In the genomic region with DNA sequence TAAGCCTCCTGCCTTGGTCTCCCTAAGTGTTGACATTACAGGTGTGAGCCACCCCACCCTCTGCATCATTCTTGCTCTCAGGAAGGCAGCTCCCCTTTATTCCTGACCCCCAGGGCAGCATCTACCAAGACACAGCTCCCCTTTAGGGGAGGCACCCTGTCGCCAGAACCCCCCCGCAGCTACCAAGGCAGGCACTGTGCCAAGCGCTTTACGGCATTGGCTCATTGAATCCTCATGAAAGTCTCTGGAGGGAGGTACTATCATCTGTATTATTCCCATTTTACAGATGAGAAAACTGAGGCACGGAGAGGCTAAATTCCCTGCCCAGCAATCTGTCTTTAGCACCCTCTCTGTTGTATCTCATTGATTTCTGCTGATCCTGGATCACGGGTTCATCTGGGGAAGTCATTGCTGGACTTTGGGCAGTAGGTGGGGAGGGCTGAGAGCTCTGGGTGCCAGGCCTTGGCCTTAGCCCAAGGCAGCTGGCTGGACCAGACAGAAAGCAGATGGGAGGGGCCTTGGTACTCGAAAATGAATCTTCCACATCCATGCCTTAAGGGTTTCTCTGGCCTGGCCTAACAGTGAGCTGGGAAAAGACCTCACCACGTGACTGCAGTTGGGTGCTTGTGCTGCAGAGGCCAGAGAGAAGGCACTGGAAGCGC, we compare ENCODE assay signal across 14 cellular contexts. TPM values are rescaled to one million over a fixed set of nuclear protein-coding genes. Genes with fewer than 3 reads are reported as not detected.
A peak's percentile ranks its signal among the peaks of the same experiment; 100 is the strongest.
DNase-seq lines count a peak whose midpoint lies in the region; ATAC-seq, FAIRE-seq and TF ChIP-seq lines count a peak whose summit lies in the region.
"Had no signal": no experiment of that assay in that cellular context is flagged by ENCODE, and none has a peak within 500 bp of the region (broad histone marks: within the 10 kb centered on the region; RNA-seq: fewer than 3 reads in every experiment).

No MANE protein-coding gene starts in this region.

- H3K36me3 ChIP-seq in osteoblast (ENCODE audit: insufficient read depth, low read length), result peaks cover 11% of the 10 kb centered on the region
- H3K36me3 ChIP-seq: uterus had no signal

- no peak overlapping the region for H3K4me3 Mint-ChIP-seq in T-helper 17 cell
- H3K4me3 Mint-ChIP-seq: nephron progenitor cell; T-helper 2 cell treated with Interferon-gamma antibody and Interleukin-4, amounts not matched to agents 5 μg/mL and 100 μg/mL, for 36 hours had no signal

- H3K9me3 ChIP-seq in osteoblast (ENCODE audit: low read depth, low read length) (no peaks in the 10 kb centered on the region), T-helper 17 cell (ENCODE audit: control insufficient read depth, low read length, poor library complexity, severe bottlenecking) (no peaks in the 10 kb centered on the region)
- H3K9me3 ChIP-seq: BLaER1, uterus had no signal

- TF ChIP-seq CTCF in osteoblast (IDR thresholded peaks at IDR 0.05; ENCODE audit: extremely low read depth, low read depth, low read length), result no peak

- peaks cover 38% of the 10 kb centered on the region for H3K79me2 ChIP-seq in osteoblast (ENCODE audit: insufficient read depth, low read length)

- H3K4me1 ChIP-seq in osteoblast (ENCODE audit: insufficient read depth, low read length), result peaks cover 9% of the 10 kb centered on the region

- no peaks in the 10 kb centered on the region for H3K27me3 ChIP-seq in osteoblast (ENCODE audit: insufficient read depth, low read length)
- H3K27me3 ChIP-seq: BLaER1, uterus had no signal

- ATAC-seq in T-helper 17 cell, result no peak

- H3K4me2 ChIP-seq in osteoblast (ENCODE audit: insufficient read depth, low read length), result no peak overlapping the region
- H3K4me2 ChIP-seq: BLaER1 had no signal

- no peak overlapping the region for H3K27ac Mint-ChIP-seq in T-helper 17 cell
- H3K27ac Mint-ChIP-seq: T-helper 2 cell treated with Interferon-gamma antibody and Interleukin-4, amounts not matched to agents 5 μg/mL and 100 μg/mL, for 36 hours had no signal

- in situ Hi-C loops in SK-MEL-5 (cut with HindIII; ENCODE audit: low pct_unique_long_range_greater_than_20kb, low sequenced_read_pairs), result no loop called here

- no peak for FAIRE-seq in frontal cortex (lab: Jason Lieb, UNC)

- no peaks in the 10 kb centered on the region for H3K36me3 Mint-ChIP-seq in T-helper 17 cell (ENCODE audit: low read depth)

- H3K4me1 Mint-ChIP-seq in T-helper 17 cell, result no peaks in the 10 kb centered on the region

- H3K27me3 Mint-ChIP-seq in T-helper 17 cell, result no peaks in the 10 kb centered on the region

- H2AFZ ChIP-seq in osteoblast (ENCODE audit: low read length), result no peak overlapping the region

- H4K20me1 ChIP-seq in osteoblast (ENCODE audit: insufficient read depth, low read length), result peaks cover 19% of the 10 kb centered on the region
- H4K20me1 ChIP-seq: BLaER1 had no signal

- H3K4me3 ChIP-seq in osteoblast (ENCODE audit: insufficient read depth, low read length), result no peak overlapping the region
- H3K4me3 ChIP-seq: BLaER1, uterus had no signal

- no peak overlapping the region for H3K27ac ChIP-seq in osteoblast (ENCODE audit: low read depth, low read length)
- H3K27ac ChIP-seq: BLaER1 had no signal

- DNase-seq in C1 segment of cervical spinal cord (lab: John Stamatoyannopoulos, UW) (peak in 11 of 14 donors; percentile 9 to 69 (median 47)), SK-MEL-5 (ENCODE audit: low read depth, low spot score) (peak; percentile 87), frontal cortex (ENCODE audit: low spot score in 2 of 2) (peak; percentile 52 to 77), osteoblast (ENCODE audit: insufficient read length, low spot score, missing footprints) (peak; percentile 75), T-helper 17 cell (no peak), NCI-H2227 treated with DMSO at 0.1 percent for 48 hours (lab: John Stamatoyannopoulos, UW) (no peak), DMS79 (lab: John Stamatoyannopoulos, UW) (no peak)
- no peak for DNase-seq in stimulated activated CD4-positive, alpha-beta T cell treated with anti-CD3 and anti-CD28 coated beads, Interleukin-12 subunit alpha, Interleukin-12 subunit beta, amount 100 ng/mL, for 4 hours
- DNase-seq: central memory CD4-positive, alpha-beta T cell; NCI-H69; nephron progenitor cell; uterus had no signal

RNA-seq across cellular contexts. Expression of gene PLOD1, which starts 5.9 kb away (rescaled TPM):
- total RNA-seq in SK-MEL-5 (2014; rRNA removed; shearing (Covaris generic)), result 204 and 218 TPM in 2 replicates
- 427 and 476 TPM in 2 replicates for polyA plus RNA-seq in SK-MEL-5 (2015; cell fraction: cytosol; rRNA removed)
- 142 and 169 TPM in 2 replicates for polyA plus RNA-seq in SK-MEL-5 (2015; cell fraction: nucleus; rRNA removed)
- 15.5 TPM for total RNA-seq in frontal cortex
- 242 and 281 TPM in 2 replicates for total RNA-seq in osteoblast
- 1 to 10 TPM; 2.8 to 3.0 TPM for total RNA-seq in T-helper 17 cell

RNA-seq across cellular contexts. Expression of gene KIAA2013, which starts 14.2 kb away (rescaled TPM):
- total RNA-seq in SK-MEL-5 (2014; rRNA removed; shearing (Covaris generic)), result 62.0 and 69.0 TPM in 2 replicates
- 146 and 165 TPM in 2 replicates for polyA plus RNA-seq in SK-MEL-5 (2015; cell fraction: cytosol; rRNA removed)
- polyA plus RNA-seq in SK-MEL-5 (2015; cell fraction: nucleus; rRNA removed), result 23.2 and 35.8 TPM in 2 replicates
- total RNA-seq in frontal cortex, result 20.0 TPM
- 51.6 and 64.1 TPM in 2 replicates for total RNA-seq in osteoblast
- total RNA-seq in T-helper 17 cell, result 10 to 100 TPM; 17.5 to 20.6 TPM

RNA-seq across cellular contexts. Expression of gene MFN2, which starts 39.9 kb away (rescaled TPM):
- 49.1 and 51.7 TPM in 2 replicates for total RNA-seq in SK-MEL-5 (2014; rRNA removed; shearing (Covaris generic))
- 65.2 and 72.7 TPM in 2 replicates for polyA plus RNA-seq in SK-MEL-5 (2015; cell fraction: cytosol; rRNA removed)
- polyA plus RNA-seq in SK-MEL-5 (2015; cell fraction: nucleus; rRNA removed), result 48.5 and 61.2 TPM in 2 replicates
- total RNA-seq in frontal cortex, result 42.0 TPM
- total RNA-seq in osteoblast, result 46.0 and 51.0 TPM in 2 replicates
- total RNA-seq in T-helper 17 cell, result 10 to 100 TPM; 34.7 to 46.4 TPM

Comparison
In these comparisons a context has a peak if more than half of its experiments do, and no peak if none do; other contexts are left out.
1. DNase-seq: peak in C1 segment of cervical spinal cord (11 of 14), SK-MEL-5 (single experiment), frontal cortex (2 of 2) and osteoblast (single experiment); none in T-helper 17 cell (0 of 3), NCI-H2227 treated with DMSO at 0.1 percent for 48 hours (single experiment), DMS79 (single experiment) and stimulated activated CD4-positive, alpha-beta T cell treated with anti-CD3 and anti-CD28 coated beads, Interleukin-12 subunit alpha, Interleukin-12 subunit beta, amount 100 ng/mL, for 4 hours (single experiment).
2. RNA of gene PLOD1, which starts 5.9 kb away (total RNA-seq): 242 to 281 TPM in osteoblast and 204 to 218 TPM in SK-MEL-5; 15.5 TPM in frontal cortex (single experiment) and 2.8 to 3.0 TPM in T-helper 17 cell; every median in the first group is over 10 times any median in the second.